Comparison of ENCODE assay signal across 18 cellular contexts in genomic region chr1:206859082-206859491, GRCh38. TPM values are rescaled to one million over a fixed set of nuclear protein-coding genes. Genes with fewer than 3 reads are reported as not detected.
DNase-seq lines count a peak whose midpoint lies in the region; ATAC-seq and TF ChIP-seq lines count a peak whose summit lies in the region.
"Had no signal": no experiment of that assay in that cellular context is flagged by ENCODE, and none has a peak within 500 bp of the region (broad histone marks: within the 10 kb centered on the region; RNA-seq: fewer than 3 reads in every experiment).

No MANE protein-coding gene starts in this region.

- H3K4me1 ChIP-seq in mesenchymal stem cell (ENCODE audit: control insufficient read depth, insufficient read depth, low read depth, low read length): no peaks in the 10 kb centered on the region

- no peak overlapping the region for H3K14ac ChIP-seq in mesenchymal stem cell (ENCODE audit: low read length in 2 of 2)

- H2BK15ac ChIP-seq in mesenchymal stem cell (ENCODE audit: low read depth, poor library complexity, severe bottlenecking): no peak overlapping the region

- H3K23ac ChIP-seq in mesenchymal stem cell (ENCODE audit: low read length in 2 of 2): no peak overlapping the region

- peak overlapping the region; percentile 52 for H3K27ac Mint-ChIP-seq in activated naive CD8-positive, alpha-beta T cell treated with anti-CD3 and anti-CD28 coated beads, Interleukin-2, amount 10 ng/mL, durations not matched to agents 7 days and 5 days
- H3K27ac Mint-ChIP-seq: activated T-helper 1 cell treated with anti-CD3 and anti-CD28 coated beads, Interleukin-12 subunit alpha, Interleukin-12 subunit beta, Interleukin-2, Interleukin-4 antibody, amounts not matched to agents 30 ng/mL and 10 ng/mL and 1 ng/mL, durations not matched to agents 14 hours and 24 hours and 36 hours; natural killer cell; T-helper 1 cell treated with Interleukin-12 subunit alpha and Interleukin-12 subunit beta and Interleukin-4 antibody, amounts not matched to agents 30 μg/mL and 1 μg/mL, for 36 hours had no signal

- H3K36me3 ChIP-seq in mesenchymal stem cell (ENCODE audit: control insufficient read depth in 1 of 2, insufficient read depth in 2 of 2, low read depth in 1 of 2, low read length in 2 of 2): no peaks in the 10 kb centered on the region
- H3K36me3 ChIP-seq: left lung had no signal

- H2BK12ac ChIP-seq in mesenchymal stem cell (ENCODE audit: low read length in 2 of 2): no peak overlapping the region

- 84% methylated on average over 5 of the region's 5 CpGs for WGBS in mesenchymal stem cell

- H3K4ac ChIP-seq in mesenchymal stem cell (ENCODE audit: low read depth in 1 of 2, low read length in 2 of 2): no peak overlapping the region

- no peak for ATAC-seq in activated naive CD8-positive, alpha-beta T cell treated with anti-CD3 and anti-CD28 coated beads, Interleukin-2, amount 10 ng/mL, durations not matched to agents 7 days and 5 days (ENCODE audit: low read depth)
- ATAC-seq: left lung, natural killer cell had no signal

- no peaks in the 10 kb centered on the region for H3K36me3 Mint-ChIP-seq in activated naive CD8-positive, alpha-beta T cell treated with anti-CD3 and anti-CD28 coated beads, Interleukin-2, amount 10 ng/mL, durations not matched to agents 7 days and 5 days
- H3K36me3 Mint-ChIP-seq: natural killer cell had no signal

- no peak overlapping the region for H2AK5ac ChIP-seq in mesenchymal stem cell (ENCODE audit: low read length, severe bottlenecking)

- peaks cover 5% of the 10 kb centered on the region for H3K9me3 Mint-ChIP-seq in activated naive CD8-positive, alpha-beta T cell treated with anti-CD3 and anti-CD28 coated beads, Interleukin-2, amount 10 ng/mL, durations not matched to agents 7 days and 5 days
- H3K9me3 Mint-ChIP-seq: activated T-helper 1 cell treated with anti-CD3 and anti-CD28 coated beads, Interleukin-12 subunit alpha, Interleukin-12 subunit beta, Interleukin-2, Interleukin-4 antibody, amounts not matched to agents 30 ng/mL and 10 ng/mL and 1 ng/mL, durations not matched to agents 14 hours and 24 hours and 36 hours; natural killer cell had no signal

- POLR2A ChIA-PET in activated naive CD8-positive, alpha-beta T cell treated with anti-CD3 and anti-CD28 coated beads, Interleukin-2, amount 10 ng/mL, durations not matched to agents 7 days and 5 days (lab: Charles Lee): no interaction called here

- H3K27ac ChIP-seq in mesenchymal stem cell (ENCODE audit: low read length, poor library complexity, severe bottlenecking): no peak overlapping the region
- H3K27ac ChIP-seq: left lung had no signal

- H3K27me3 ChIP-seq in mesenchymal stem cell (ENCODE audit: control insufficient read depth in 1 of 2, insufficient read depth in 1 of 2, low read length in 2 of 2): peaks cover 22 to 52% of the 10 kb centered on the region in 2 experiments

- H3K4me2 ChIP-seq in mesenchymal stem cell (ENCODE audit: low read length, poor library complexity, severe bottlenecking): no peak overlapping the region

- H4K8ac ChIP-seq in mesenchymal stem cell (ENCODE audit: low read length): no peak overlapping the region

- H4K91ac ChIP-seq in mesenchymal stem cell (ENCODE audit: low read length): no peak overlapping the region

- TF ChIP-seq CTCF in foreskin fibroblast (IDR thresholded peaks at IDR 0.05; ENCODE audit: low read depth, low read length): no peak

- no peak overlapping the region for H2BK5ac ChIP-seq in mesenchymal stem cell (ENCODE audit: low read depth, low read length, poor library complexity, severe bottlenecking)

- H3K9ac ChIP-seq in mesenchymal stem cell (ENCODE audit: low read length): no peak overlapping the region

- peaks cover 13% of the 10 kb centered on the region for H3K4me1 Mint-ChIP-seq in activated naive CD8-positive, alpha-beta T cell treated with anti-CD3 and anti-CD28 coated beads, Interleukin-2, amount 10 ng/mL, durations not matched to agents 7 days and 5 days
- H3K4me1 Mint-ChIP-seq: natural killer cell had no signal

- no peak overlapping the region for H2AFZ ChIP-seq in mesenchymal stem cell (ENCODE audit: low read depth, low read length)

- H3K18ac ChIP-seq in mesenchymal stem cell (ENCODE audit: low read depth in 1 of 2, low read length in 2 of 2): no peak overlapping the region

- H2BK120ac ChIP-seq in mesenchymal stem cell (ENCODE audit: low read depth, low read length): no peak overlapping the region

- no peaks in the 10 kb centered on the region for H3K79me1 ChIP-seq in mesenchymal stem cell (replicated peaks; ENCODE audit: low read length, poor library complexity, severe bottlenecking)

- H3K4me3 Mint-ChIP-seq in activated naive CD8-positive, alpha-beta T cell treated with anti-CD3 and anti-CD28 coated beads, Interleukin-2, amount 10 ng/mL, durations not matched to agents 7 days and 5 days: no peak overlapping the region
- H3K4me3 Mint-ChIP-seq: activated T-helper 1 cell treated with anti-CD3 and anti-CD28 coated beads, Interleukin-12 subunit alpha, Interleukin-12 subunit beta, Interleukin-2, Interleukin-4 antibody, amounts not matched to agents 30 ng/mL and 10 ng/mL and 1 ng/mL, durations not matched to agents 14 hours and 24 hours and 36 hours; natural killer cell; T-helper 1 cell treated with Interleukin-12 subunit alpha and Interleukin-12 subunit beta and Interleukin-4 antibody, amounts not matched to agents 30 μg/mL and 1 μg/mL, for 36 hours had no signal

- H3K9me3 ChIP-seq in mesenchymal stem cell (ENCODE audit: control insufficient read depth, low read length): no peaks in the 10 kb centered on the region
- H3K9me3 ChIP-seq: left lung had no signal

- DNase-seq in SIG-M5 treated with dmso at 0.1 percent for 504 hours (lab: John Stamatoyannopoulos, UW; ENCODE audit: unreplicated experiment) (peak; percentile 36), SIG-M5 (lab: John Stamatoyannopoulos, UW) (no peak), ELR (ENCODE audit: low read depth) (peak; percentile 10), lung microvascular endothelial cell (ENCODE audit: low read depth in 2 of 2) (peak; percentile 5 to 44), foreskin fibroblast (no peak), mesenchymal stem cell (no peak), NCI-H1930 (lab: John Stamatoyannopoulos, UW) (no peak)
- DNase-seq in activated naive CD8-positive, alpha-beta T cell treated with anti-CD3 and anti-CD28 coated beads, Interleukin-2, amount 10 ng/mL, durations not matched to agents 7 days and 5 days: no peak
- DNase-seq: left lung; natural killer cell; NCI-H187; NCI-H69; retina; stimulated activated CD4-positive, alpha-beta T cell treated with anti-CD3 and anti-CD28 coated beads, Interleukin-1b, Interleukin-23, amount 100 ng/mL, for 48 hours had no signal

- H3K4me3 ChIP-seq in foreskin fibroblast (ENCODE audit: low read depth in 1 of 2, low read length in 2 of 2) (no peak overlapping the region), mesenchymal stem cell (ENCODE audit: insufficient read depth in 1 of 2, low read depth in 1 of 2, low read length in 2 of 2) (no peak overlapping the region)
- H3K4me3 ChIP-seq: left lung had no signal

- peaks cover 17% of the 10 kb centered on the region for H3K27me3 Mint-ChIP-seq in activated naive CD8-positive, alpha-beta T cell treated with anti-CD3 and anti-CD28 coated beads, Interleukin-2, amount 10 ng/mL, durations not matched to agents 7 days and 5 days

RNA-seq across cellular contexts. Expression of gene IL20, which starts 6.3 kb away (rescaled TPM):
- total RNA-seq in activated naive CD8-positive, alpha-beta T cell treated with anti-CD3 and anti-CD28 coated beads, Interleukin-2, amount 10 ng/mL, durations not matched to agents 7 days and 5 days: not detected
- not detected in 2 replicates for total RNA-seq in lung microvascular endothelial cell
- polyA plus RNA-seq in mesenchymal stem cell (2013, experiment 1 of 2): not detected
- polyA plus RNA-seq in mesenchymal stem cell (2013, experiment 2 of 2): not detected
- total RNA-seq: activated T-helper 1 cell treated with anti-CD3 and anti-CD28 coated beads, Interleukin-12 subunit alpha, Interleukin-12 subunit beta, Interleukin-2, Interleukin-4 antibody, amounts not matched to agents 30 ng/mL and 10 ng/mL and 1 ng/mL, durations not matched to agents 14 hours and 24 hours and 36 hours; astrocyte; left lung; LHCN-M2; natural killer cell had no signal

RNA-seq across cellular contexts. Expression of gene IL24, which starts 38.2 kb away (rescaled TPM):
- total RNA-seq in activated naive CD8-positive, alpha-beta T cell treated with anti-CD3 and anti-CD28 coated beads, Interleukin-2, amount 10 ng/mL, durations not matched to agents 7 days and 5 days: not detected
- not detected in 2 replicates for total RNA-seq in lung microvascular endothelial cell
- polyA plus RNA-seq in mesenchymal stem cell (2013, experiment 1 of 2): 1.2 TPM
- polyA plus RNA-seq in mesenchymal stem cell (2013, experiment 2 of 2): 1.5 TPM
- total RNA-seq: astrocyte, natural killer cell had no signal

Comparison
In these comparisons a context has a peak if more than half of its experiments do, and no peak if none do; other contexts are left out.
1. DNase-seq: peak in SIG-M5 treated with dmso at 0.1 percent for 504 hours (single experiment), ELR (single experiment) and lung microvascular endothelial cell (2 of 2); none in SIG-M5 (single experiment), activated naive CD8-positive, alpha-beta T cell treated with anti-CD3 and anti-CD28 coated beads, Interleukin-2, amount 10 ng/mL, durations not matched to agents 7 days and 5 days (single experiment), foreskin fibroblast (0 of 2), mesenchymal stem cell (single experiment) and NCI-H1930 (0 of 2).